Comparison of ENCODE assay signal across 17 cellular contexts in the genomic region with DNA sequence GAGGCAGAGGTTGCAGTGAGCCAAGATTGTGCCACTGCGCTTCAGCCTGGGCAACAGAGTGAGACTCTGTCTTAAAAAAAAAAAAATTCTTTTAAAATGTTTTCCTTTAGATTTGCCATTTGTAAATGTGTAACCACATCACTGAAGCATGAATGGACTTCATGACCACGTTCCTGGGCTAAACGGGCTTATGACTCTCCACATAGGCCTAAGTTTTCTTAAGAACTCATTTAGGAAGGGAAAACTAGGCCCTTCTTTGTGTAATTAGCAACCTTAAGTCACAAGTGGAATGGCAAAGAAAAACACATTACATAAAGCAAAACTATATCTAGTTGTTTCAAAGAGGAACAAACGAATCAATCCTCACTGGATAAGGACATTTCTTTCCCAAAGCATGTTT.
DNase-seq lines count a peak whose midpoint lies in the region; ATAC-seq, FAIRE-seq and TF ChIP-seq lines count a peak whose summit lies in the region.
"Had no signal": no experiment of that assay in that cellular context is flagged by ENCODE, and none has a peak within 500 bp of the region (broad histone marks: within the 10 kb centered on the region; RNA-seq: fewer than 3 reads in every experiment).

No MANE protein-coding gene starts in this region.

- no peak for FAIRE-seq in HepG2 (lab: Jason Lieb, UNC)
- FAIRE-seq: K562 had no signal

- no peaks in the 10 kb centered on the region for H3K9me3 ChIP-seq in HEK293 (ENCODE audit: control insufficient read depth, insufficient read depth, low read depth, low read length)
- H3K9me3 ChIP-seq in esophagus muscularis mucosa: no peaks in the 10 kb centered on the region
- H3K9me3 ChIP-seq in smooth muscle cell (replicated peaks; ENCODE audit: low read depth): no peaks in the 10 kb centered on the region
- no peaks in the 10 kb centered on the region for H3K9me3 ChIP-seq in HepG2 (ENCODE audit: low read length)
- H3K9me3 ChIP-seq: Caco-2 had no signal

- ATAC-seq in HepG2: no peak
- no peak for ATAC-seq in HG03196 (IDR thresholded peaks at IDR 0.05; ENCODE audit: unreplicated experiment)
- ATAC-seq: K562 had no signal

- POLR2A ChIA-PET in HEK293 (lab: Yijun Ruan, JAX) (no interaction called here), HepG2 (lab: Yijun Ruan, JAX) (no interaction called here)

- H3F3A ChIP-seq in smooth muscle cell (ENCODE audit: low read depth): no peaks in the 10 kb centered on the region

- intact Hi-C loops in esophagus muscularis mucosa (cut with DNase I): no loop called here
- intact Hi-C loops in HepG2 (cut with micrococcal nuclease; ENCODE audit: unreplicated experiment): no loop called here

- H3K4me3 Mint-ChIP-seq in mesothelial cell of epicardium: no peak overlapping the region
- H3K4me3 Mint-ChIP-seq: CD4-positive, CD25-positive, alpha-beta regulatory T cell had no signal

- H3K27me3 ChIP-seq in esophagus muscularis mucosa (no peaks in the 10 kb centered on the region), smooth muscle cell (ENCODE audit: low read depth) (no peaks in the 10 kb centered on the region), HepG2 (ENCODE audit: control insufficient read depth in 1 of 2, insufficient read depth in 2 of 2, low read length in 2 of 2) (no peaks in the 10 kb centered on the region)

- H3K9ac ChIP-seq in smooth muscle cell (ENCODE audit: low read depth) (no peak overlapping the region), HepG2 (ENCODE audit: insufficient read depth, low read depth, low read length) (no peak overlapping the region)

- H3K4me2 ChIP-seq in smooth muscle cell: peak overlapping the region; percentile 4
- no peak overlapping the region for H3K4me2 ChIP-seq in HepG2 (ENCODE audit: low read depth, low read length)
- H3K4me2 ChIP-seq: PC-9 had no signal

- no peak for DNase-seq in esophagus muscularis mucosa (ENCODE audit: extremely low spot score)
- no peak for DNase-seq in mesothelial cell of epicardium (ENCODE audit: low spot score in 2 of 2, unreplicated experiment in 2 of 2)
- DNase-seq in smooth muscle cell (lab: John Stamatoyannopoulos, UW; ENCODE audit: unreplicated experiment): no peak
- DNase-seq in A172 (ENCODE audit: low spot score): no peak
- DNase-seq in NCI-H1694 (lab: John Stamatoyannopoulos, UW): no peak
- DNase-seq in HepG2 (ENCODE audit: low spot score): no peak
- DNase-seq: Caco-2; CD4-positive, CD25-positive, alpha-beta regulatory T cell; H7; NCI-H1436; NCI-H2081; NCI-H510A treated with DMSO at 0.1 percent for 48 hours; PC-9 had no signal

- H3K4me1 ChIP-seq in HEK293 (ENCODE audit: control insufficient read depth, insufficient read depth, low read length): peaks cover 18% of the 10 kb centered on the region
- H3K4me1 ChIP-seq in esophagus muscularis mucosa: peaks cover 35 to 97% (median 94%) of the 10 kb centered on the region in 4 donors
- H3K4me1 ChIP-seq in smooth muscle cell (ENCODE audit: low read depth): peaks cover 39% of the 10 kb centered on the region
- H3K4me1 ChIP-seq in HepG2 (ENCODE audit: insufficient read depth, low read length): peaks cover 10% of the 10 kb centered on the region

- peak overlapping the region; percentile 72 for H3K27ac Mint-ChIP-seq in mesothelial cell of epicardium
- H3K27ac Mint-ChIP-seq: CD4-positive, CD25-positive, alpha-beta regulatory T cell had no signal

- TF ChIP-seq POLR2A in esophagus muscularis mucosa (IDR thresholded peaks at IDR 0.05; ENCODE audit: low read depth): no peak
- TF ChIP-seq POLR2A in HepG2 (IDR thresholded peaks at IDR 0.05; ENCODE audit: insufficient read depth in 1 of 2, low read depth in 2 of 2, low read length in 2 of 2): no peak

- TF ChIP-seq CTCF in HEK293 (tag by site-specific recombination; IDR thresholded peaks at IDR 0.05) (no peak), esophagus muscularis mucosa (IDR thresholded peaks at IDR 0.05) (no peak), mesothelial cell of epicardium (IDR thresholded peaks at IDR 0.05; ENCODE audit: unreplicated experiment) (no peak), smooth muscle cell (IDR thresholded peaks at IDR 0.05; ENCODE audit: borderline replicate concordance, insufficient read depth, poor library complexity, severe bottlenecking) (no peak), HepG2 (CRISPR knock-in tag; IDR thresholded peaks at IDR 0.05) (no peak)

- TF ChIP-seq EP300 in esophagus muscularis mucosa (IDR thresholded peaks at IDR 0.05): no peak
- TF ChIP-seq EP300 in HepG2 (IDR thresholded peaks at IDR 0.05; ENCODE audit: low read depth in 2 of 2, low read length in 2 of 2): no peak
- TF ChIP-seq EP300 in HepG2 (CRISPR knock-in tag; IDR thresholded peaks at IDR 0.05; ENCODE audit: borderline replicate concordance): no peak

- CTCF ChIA-PET in HEK293 (lab: Yijun Ruan, JAX): no interaction called here
- CTCF ChIA-PET in HepG2 (lab: Yijun Ruan, JAX; ENCODE audit: low intra/inter-chr PET ratio, low total read pairs): no interaction called here

- in situ Hi-C loops in HepG2 (cut with HindIII; ENCODE audit: extremely low pct_ligation_motif_present, low pct_unique_long_range_greater_than_20kb): no loop called here

- H2AFZ ChIP-seq in smooth muscle cell (ENCODE audit: low read depth) (no peak overlapping the region), HepG2 (ENCODE audit: low read length) (no peak overlapping the region)
- H2AFZ ChIP-seq: PC-9 had no signal

- peaks cover 18% of the 10 kb centered on the region for H3K36me3 Mint-ChIP-seq in mesothelial cell of epicardium
- H3K36me3 Mint-ChIP-seq: CD4-positive, CD25-positive, alpha-beta regulatory T cell had no signal

- no peaks in the 10 kb centered on the region for H3K9me3 Mint-ChIP-seq in mesothelial cell of epicardium

- 71% methylated on average over 4 of the region's 4 CpGs for WGBS in esophagus muscularis mucosa
- WGBS in smooth muscle cell (ENCODE audit: low lambda C conversion rate): 69% methylated on average over 4 of the region's 4 CpGs
- 70% methylated on average over 4 of the region's 4 CpGs for WGBS in HepG2 (ENCODE audit: low lambda C conversion rate)

- H4K20me1 ChIP-seq in smooth muscle cell (ENCODE audit: low read depth): peaks cover 7% of the 10 kb centered on the region
- H4K20me1 ChIP-seq in HepG2 (ENCODE audit: insufficient read depth, low read length): no peaks in the 10 kb centered on the region

- no peak for TF ChIP-seq RAD21 in HepG2 (CRISPR knock-in tag; IDR thresholded peaks at IDR 0.05)

- H3K79me2 ChIP-seq in smooth muscle cell (ENCODE audit: low read depth): no peaks in the 10 kb centered on the region
- H3K79me2 ChIP-seq in HepG2 (ENCODE audit: insufficient read depth, low read length): no peaks in the 10 kb centered on the region

- peaks cover 80% of the 10 kb centered on the region for H3K4me1 Mint-ChIP-seq in mesothelial cell of epicardium
- H3K4me1 Mint-ChIP-seq: CD4-positive, CD25-positive, alpha-beta regulatory T cell had no signal

- H3K36me3 ChIP-seq in HEK293 (ENCODE audit: control insufficient read depth in 2 of 2, insufficient read depth in 1 of 2, low read length in 2 of 2) (no peaks in the 10 kb centered on the region), esophagus muscularis mucosa (peaks cover 0 to under 1% (median 0%) of the 10 kb centered on the region in 4 donors), smooth muscle cell (ENCODE audit: low read depth) (no peaks in the 10 kb centered on the region), HepG2 (replicated peaks in 1 of 2; ENCODE audit: control insufficient read depth in 1 of 2, insufficient read depth in 2 of 2, low read length in 2 of 2) (no peaks in the 10 kb centered on the region)

- H3K4me3 ChIP-seq in HEK293 (ENCODE audit: low read depth, low read length) (no peak overlapping the region), esophagus muscularis mucosa (no peak overlapping the region), smooth muscle cell (no peak overlapping the region), HepG2 (replicated peaks in 1 of 3; ENCODE audit: insufficient read depth in 1 of 3, low read depth in 2 of 3, low read length in 3 of 3) (no peak overlapping the region)
- H3K4me3 ChIP-seq: K562, PC-9 had no signal

- no peaks in the 10 kb centered on the region for H3K27me3 Mint-ChIP-seq in mesothelial cell of epicardium (ENCODE audit: low read depth)

- no TSS peak for BruUV-seq in HepG2 (replicated peaks; lab: Mats Ljungman, UMichigan)

- H3K27ac ChIP-seq in HEK293 (ENCODE audit: extremely low read depth, low read depth, low read length): no peak overlapping the region
- peak overlapping the region; percentile 18 to 72 (median 43) for H3K27ac ChIP-seq in esophagus muscularis mucosa (replicated peaks in 1 of 4)
- H3K27ac ChIP-seq in smooth muscle cell (ENCODE audit: low read depth): no peak overlapping the region
- H3K27ac ChIP-seq in HepG2 (ENCODE audit: extremely low read length, insufficient read depth, low read length): no peak overlapping the region
- H3K27ac ChIP-seq: HL-60, PC-9 had no signal

TF ChIP-seq in HEK293, 187 proteins besides CTCF, POLR2A, EP300 and RAD21 (continues in another document):
- no peak for TF ChIP-seq KLF1 (tag by site-specific recombination; IDR thresholded peaks at IDR 0.05)

TF ChIP-seq in HepG2, 621 proteins besides CTCF, POLR2A, EP300 and RAD21:
- no peak for TF ChIP-seq ZNF614 (CRISPR knock-in tag; IDR thresholded peaks at IDR 0.05; ENCODE audit: borderline replicate concordance)
- no peak for TF ChIP-seq ZNF382 (CRISPR knock-in tag; IDR thresholded peaks at IDR 0.05; ENCODE audit: borderline replicate concordance)
- no peak for TF ChIP-seq ATRX (CRISPR knock-in tag; IDR thresholded peaks at IDR 0.05; ENCODE audit: borderline replicate concordance)
- no peak for TF ChIP-seq ZNF30 (CRISPR knock-in tag; IDR thresholded peaks at IDR 0.05)

Comparison
In these comparisons a context has a peak if more than half of its experiments do, and no peak if none do; other contexts are left out.
1. H3K27ac ChIP-seq: peak in esophagus muscularis mucosa (4 of 4); none in HEK293 (single experiment), smooth muscle cell (single experiment) and HepG2 (single experiment).